ENCODE assay signal across 1 cellular context in genomic region chr20:10370091-10370887, GRCh38.
TF ChIP-seq lines count a peak whose summit lies in the region.

No MANE protein-coding gene starts in this region.

TF ChIP-seq in HepG2, 621 proteins besides CTCF, POLR2A, EP300 and RAD21 (continued from another document and continues in another):
- TF ChIP-seq NFAT5 (CRISPR knock-in tag; IDR thresholded peaks at IDR 0.05) (no peak), NCOA2 (CRISPR knock-in tag; IDR thresholded peaks at IDR 0.05) (peak; percentile 99), MXD4 (CRISPR knock-in tag; IDR thresholded peaks at IDR 0.05) (peak; percentile 57; the same call in 1 of the 2 replicates), SNAPC2 (CRISPR knock-in tag; IDR thresholded peaks at IDR 0.05) (peak; percentile 55; the same call in 1 of the 2 replicates), NBN (conservative IDR thresholded peaks at IDR 0.05) (no peak), ASH2L (IDR thresholded peaks at IDR 0.05; ENCODE audit: insufficient read length, low read depth, low read length) (peak; percentile 92), GPN1 (CRISPR knock-in tag; IDR thresholded peaks at IDR 0.05; ENCODE audit: borderline replicate concordance) (no peak), HBP1 (CRISPR knock-in tag; IDR thresholded peaks at IDR 0.05; ENCODE audit: low read depth) (peak; percentile 34; the same call in 1 of the 2 replicates), SMAD3 (CRISPR knock-in tag; IDR thresholded peaks at IDR 0.05) (peak; percentile 95), ZSCAN22 (CRISPR knock-in tag; IDR thresholded peaks at IDR 0.05) (no peak), ZKSCAN1 (IDR thresholded peaks at IDR 0.05; ENCODE audit: low read length) (no peak; the same call in 1 of the 2 replicates), RNF219 (CRISPR knock-in tag; IDR thresholded peaks at IDR 0.05) (0 out of 2 replicates have a peak, but pooled peaks have one; percentile 38), CCAR2 (optimal IDR thresholded peaks at IDR 0.05; ENCODE audit: low read depth, low read length) (no peak), BHLHE40 (IDR thresholded peaks at IDR 0.05; ENCODE audit: low read length) (no peak), ZNF672 (CRISPR knock-in tag; IDR thresholded peaks at IDR 0.05) (0 out of 2 replicates have a peak, but pooled peaks have one; percentile 70), ZNF343 (CRISPR knock-in tag; IDR thresholded peaks at IDR 0.05) (no peak), ZBTB7A (CRISPR knock-in tag; IDR thresholded peaks at IDR 0.05) (no peak), HOXA5 (CRISPR knock-in tag; IDR thresholded peaks at IDR 0.05) (0 out of 2 replicates have a peak, but pooled peaks have one; percentile 43), ZNF784 (CRISPR knock-in tag; IDR thresholded peaks at IDR 0.05; ENCODE audit: borderline replicate concordance) (no peak), ZNF574 (CRISPR knock-in tag; IDR thresholded peaks at IDR 0.05) (no peak), CBFB (CRISPR knock-in tag; IDR thresholded peaks at IDR 0.05) (peak; percentile 87; the same call in 1 of the 2 replicates), ZFP82 (CRISPR knock-in tag; IDR thresholded peaks at IDR 0.05; ENCODE audit: borderline replicate concordance) (no peak), ELF4 (CRISPR knock-in tag; IDR thresholded peaks at IDR 0.05; ENCODE audit: borderline replicate concordance) (no peak), ZMAT3 (CRISPR knock-in tag; conservative IDR thresholded peaks at IDR 0.05) (no peak), ZNF24 (IDR thresholded peaks at IDR 0.05) (no peak), NKX3-1 (CRISPR knock-in tag; IDR thresholded peaks at IDR 0.05) (peak; percentile 58; the same call in 1 of the 2 replicates), PITX1 (CRISPR knock-in tag; IDR thresholded peaks at IDR 0.05) (peak; percentile 89), BCLAF1 (IDR thresholded peaks at IDR 0.05) (no peak), CREB1 (IDR thresholded peaks at IDR 0.05) (no peak), CREB1 (CRISPR knock-in tag; IDR thresholded peaks at IDR 0.05) (peak; percentile 60), ISX (CRISPR knock-in tag; conservative IDR thresholded peaks at IDR 0.05) (no peak), SMC3 (IDR thresholded peaks at IDR 0.05; ENCODE audit: low read length) (0 out of 2 replicates have a peak, but pooled peaks have one; percentile 28), PATZ1 (CRISPR knock-in tag; IDR thresholded peaks at IDR 0.05) (peak; percentile 60; the same call in 1 of the 2 replicates), MXI1 (IDR thresholded peaks at IDR 0.05; ENCODE audit: borderline replicate concordance, low read depth, low read length) (peak; percentile 34; the same call in 1 of the 3 replicates), DZIP1 (CRISPR knock-in tag; IDR thresholded peaks at IDR 0.05) (no peak), ARNT2 (CRISPR knock-in tag; IDR thresholded peaks at IDR 0.05; ENCODE audit: low read depth) (no peak), ZBTB42 (CRISPR knock-in tag; IDR thresholded peaks at IDR 0.05) (no peak), ZNF616 (CRISPR knock-in tag; IDR thresholded peaks at IDR 0.05; ENCODE audit: low read depth) (no peak), ZSCAN29 (CRISPR knock-in tag; conservative IDR thresholded peaks at IDR 0.05) (peak; percentile 75), RARG (CRISPR knock-in tag; IDR thresholded peaks at IDR 0.05; ENCODE audit: low read depth) (no peak)
